Comparison of ENCODE assay signal across 13 cellular contexts in genomic region chr4:173998471-173999144, GRCh38.
"Had no signal": no experiment of that assay in that cellular context is flagged by ENCODE, and none has a peak within 500 bp of the region (broad histone marks: within the 10 kb centered on the region; RNA-seq: fewer than 3 reads in every experiment).

No MANE protein-coding gene starts in this region.

- H3K4me1 ChIP-seq: esophagus squamous epithelium, right atrium auricular region, tibial nerve, vagina had no signal

- H3K9me3 ChIP-seq: esophagus squamous epithelium, neutrophil, right atrium auricular region, tibial nerve, vagina had no signal

- H3K27me3 ChIP-seq: esophagus squamous epithelium, neutrophil, right atrium auricular region, tibial nerve, vagina had no signal

- H3K27ac ChIP-seq: dorsolateral prefrontal cortex, esophagus squamous epithelium, neutrophil, right atrium auricular region, vagina had no signal

- H3K36me3 ChIP-seq: esophagus squamous epithelium, neutrophil, right atrium auricular region, tibial nerve, vagina had no signal

- H3K4me3 ChIP-seq: dorsolateral prefrontal cortex, esophagus squamous epithelium, right atrium auricular region, tibial nerve, vagina had no signal

- ATAC-seq: activated CD4-positive, CD25-positive, alpha-beta regulatory T cell treated with anti-CD3 and anti-CD28 coated beads, Interleukin-2, amount 50 U/mL, for 24 hours; naive thymus-derived CD4-positive, alpha-beta T cell; stimulated activated naive B cell treated with anti-CD40 and anti-IgM and Interleukin-4, amounts not matched to agents 10 μg/mL and 1 μg/mL and 100 μg/mL, for 72 hours had no signal

- DNase-seq: activated CD4-positive, alpha-beta T cell treated with anti-CD3 and anti-CD28 coated beads, Interleukin-2, amount 50 U/mL, for 4 hours; activated gamma-delta T cell; activated T-cell treated with anti-CD3 and anti-CD28 coated beads, Interleukin-2, amount 50 U/mL, for 24 hours; dorsolateral prefrontal cortex; esophagus squamous epithelium; foreskin fibroblast; naive thymus-derived CD4-positive, alpha-beta T cell; stimulated activated naive B cell treated with anti-CD40 and anti-IgM and Interleukin-4, amounts not matched to agents 10 μg/mL and 1 μg/mL and 100 μg/mL, for 72 hours had no signal
